Comparison of ENCODE assay signal across 8 cellular contexts in the genomic region with DNA sequence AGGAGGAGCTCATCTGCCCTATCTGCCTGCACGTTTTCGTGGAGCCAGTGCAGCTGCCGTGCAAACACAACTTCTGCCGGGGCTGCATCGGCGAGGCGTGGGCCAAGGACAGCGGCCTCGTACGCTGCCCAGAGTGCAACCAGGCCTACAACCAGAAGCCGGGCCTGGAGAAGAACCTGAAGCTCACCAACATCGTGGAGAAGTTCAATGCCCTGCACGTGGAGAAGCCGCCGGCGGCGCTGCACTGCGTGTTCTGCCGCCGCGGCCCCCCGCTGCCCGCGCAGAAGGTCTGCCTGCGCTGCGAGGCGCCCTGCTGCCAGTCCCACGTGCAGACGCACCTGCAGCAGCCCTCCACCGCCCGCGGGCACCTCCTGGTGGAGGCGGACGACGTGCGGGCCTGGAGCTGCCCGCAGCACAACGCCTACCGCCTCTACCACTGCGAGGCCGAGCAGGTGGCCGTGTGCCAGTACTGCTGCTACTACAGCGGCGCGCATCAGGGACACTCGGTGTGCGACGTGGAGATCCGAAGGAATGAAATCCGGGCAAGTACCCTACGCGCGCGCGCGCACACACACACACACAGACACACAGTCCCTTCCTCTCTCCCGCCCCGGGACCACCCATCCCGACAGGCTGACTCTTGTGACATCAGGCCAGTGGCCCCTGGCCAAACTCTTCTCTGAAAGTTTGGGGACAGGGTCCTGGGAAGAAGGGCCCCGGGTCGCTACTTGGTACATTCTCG. TPM values are rescaled to one million over a fixed set of nuclear protein-coding genes. Genes with fewer than 3 reads are reported as not detected.
DNase-seq lines count a peak whose midpoint lies in the region; ATAC-seq and TF ChIP-seq lines count a peak whose summit lies in the region.

No MANE protein-coding gene starts in this region.

- H3K4me3 ChIP-seq in ACC112 (ENCODE audit: low read depth, low read length) (peak overlapping the region; percentile 88), colonic mucosa (peak overlapping the region; percentile 86), left lung (peak overlapping the region; percentile 76 to 85)

- peak; percentile 12 for ATAC-seq in GM21723 (IDR thresholded peaks at IDR 0.05; ENCODE audit: unreplicated experiment)
- ATAC-seq in left lung: peak; percentile 9
- ATAC-seq in HG03442 (IDR thresholded peaks at IDR 0.05; ENCODE audit: unreplicated experiment): no peak

- H3K9ac ChIP-seq in colonic mucosa (ENCODE audit: low read depth in 2 of 2, low read length in 2 of 2): peak overlapping the region; percentile 71 to 100

- H3K79me2 ChIP-seq in ACC112 (ENCODE audit: control insufficient read depth, insufficient read depth, low read length, unreplicated experiment): peaks cover 57% of the 10 kb centered on the region

- H3K4me1 ChIP-seq in ACC112 (ENCODE audit: control insufficient read depth, insufficient read depth, low read length, unreplicated experiment) (peaks cover 30% of the 10 kb centered on the region), colonic mucosa (peaks cover 18% of the 10 kb centered on the region), left lung (peaks cover 32 to 38% of the 10 kb centered on the region in 2 donors)

- H3K27ac ChIP-seq in ACC112 (ENCODE audit: low read depth, low read length) (peak overlapping the region; percentile 93), colonic mucosa (peak overlapping the region; percentile 99), left lung (peak overlapping the region; percentile 98 to 99)

- intact Hi-C loops in colonic mucosa (cut with DNase I): no loop called here
- intact Hi-C loops in left lung (cut with DNase I): no loop called here

- H3K36me3 ChIP-seq in ACC112 (ENCODE audit: insufficient read depth, low read length) (no peaks in the 10 kb centered on the region), colonic mucosa (no peaks in the 10 kb centered on the region), left lung (no peaks in the 10 kb centered on the region)

- H3K9me3 ChIP-seq in colonic mucosa (no peaks in the 10 kb centered on the region), left lung (no peaks in the 10 kb centered on the region)

- H3K27me3 ChIP-seq in ACC112 (ENCODE audit: insufficient read depth, low read length): no peaks in the 10 kb centered on the region
- H3K27me3 ChIP-seq in colonic mucosa: no peaks in the 10 kb centered on the region
- no peaks in the 10 kb centered on the region for H3K27me3 ChIP-seq in left lung

- H2AFZ ChIP-seq in ACC112 (ENCODE audit: low read length, unreplicated experiment): no peak overlapping the region

- peak; percentile 74 for DNase-seq in NCI-H2227 (lab: John Stamatoyannopoulos, UW; ENCODE audit: unreplicated experiment)
- peak; percentile 74 for DNase-seq in activated CD4-positive, alpha-beta T cell treated with anti-CD3 and anti-CD28 coated beads for 1 hour
- peak; percentile 79 for DNase-seq in colonic mucosa
- DNase-seq in left lung: peak; percentile 81 to 95
- peak; percentile 76 to 78 for DNase-seq in stimulated activated CD4-positive, alpha-beta T cell treated with anti-CD3 and anti-CD28 coated beads, Interleukin-2, amount 100 ng/mL, for 24 hours

- TF ChIP-seq CTCF in colonic mucosa (IDR thresholded peaks at IDR 0.05) (peak; percentile 50), left lung (IDR thresholded peaks at IDR 0.05) (peak in 1 of 2 donors; percentile 60)

RNA-seq across cellular contexts. Expression of gene TRIM8, which starts 0.5 kb away (rescaled TPM):
- total RNA-seq in colonic mucosa (10 to 100 TPM; 64.9 to 79.6 TPM), left lung (100 to 1,000 TPM; 123 to 180 TPM)
